ENCODE assay signal across 1 cellular context in genomic region chr16:87854053-87854906, GRCh38.
TF ChIP-seq lines count a peak whose summit lies in the region.

No MANE protein-coding gene starts in this region.

TF ChIP-seq in HEK293, 187 proteins besides CTCF, POLR2A, EP300 and RAD21 (continued from another document):
- no peak for TF ChIP-seq ZNF366 (tag by site-specific recombination; conservative IDR thresholded peaks at IDR 0.05)
- TF ChIP-seq ZNF654 (tag by site-specific recombination; IDR thresholded peaks at IDR 0.05; ENCODE audit: low read depth), result no peak
- no peak for TF ChIP-seq ZNF521 (tag by site-specific recombination; IDR thresholded peaks at IDR 0.05)
- TF ChIP-seq ZNF510 (tag by site-specific recombination; IDR thresholded peaks at IDR 0.05; ENCODE audit: insufficient replicate concordance), result no peak
- TF ChIP-seq ZNF148 (tag by site-specific recombination; IDR thresholded peaks at IDR 0.05; ENCODE audit: borderline replicate concordance), result no peak
- 0 out of 2 replicates have a peak, but pooled peaks have one; percentile 40 for TF ChIP-seq PRDM2 (tag by site-specific recombination; IDR thresholded peaks at IDR 0.05; ENCODE audit: borderline replicate concordance)
- TF ChIP-seq FEZF1 (tag by site-specific recombination; IDR thresholded peaks at IDR 0.05), result peak; percentile 35
- TF ChIP-seq ZNF626 (tag by site-specific recombination; IDR thresholded peaks at IDR 0.05), result no peak
- no peak for TF ChIP-seq ZIC2 (tag by site-specific recombination; IDR thresholded peaks at IDR 0.05)
